In the genomic region with DNA sequence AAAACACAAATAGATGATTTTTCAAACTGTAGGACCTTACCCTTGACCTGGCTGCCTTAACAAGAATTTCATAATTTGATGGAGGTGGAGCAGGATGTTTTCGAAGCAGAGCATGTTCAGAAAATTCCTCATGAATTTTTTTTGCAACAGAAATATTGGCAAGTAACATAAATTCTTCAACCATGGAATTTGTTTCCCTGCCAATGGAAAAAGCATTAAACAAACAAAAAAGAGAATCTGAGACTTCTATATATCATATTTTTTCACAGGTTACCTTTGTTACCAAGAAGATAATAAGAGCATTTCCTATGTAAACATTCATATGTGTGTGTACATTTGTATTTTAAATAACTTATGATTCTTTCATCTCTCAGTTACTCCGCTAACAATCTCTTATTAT, we compare ENCODE assay signal across 28 cellular contexts. TPM values are rescaled to one million over a fixed set of nuclear protein-coding genes. Genes with fewer than 3 reads are reported as not detected.
DNase-seq lines count a peak whose midpoint lies in the region; ATAC-seq and TF ChIP-seq lines count a peak whose summit lies in the region.
"Had no signal": no experiment of that assay in that cellular context is flagged by ENCODE, and none has a peak within 500 bp of the region (broad histone marks: within the 10 kb centered on the region; RNA-seq: fewer than 3 reads in every experiment).

No MANE protein-coding gene starts in this region.

- CTCF ChIA-PET in RWPE1 (lab: Yijun Ruan, JAX) = no interaction called here

- H3K27ac Mint-ChIP-seq in T-helper 17 cell (peak overlapping the region; percentile 37), endothelial cell (ENCODE audit: unreplicated experiment) (no peak overlapping the region)

- no peaks in the 10 kb centered on the region for H3K9me3 ChIP-seq in T-helper 17 cell (ENCODE audit: control insufficient read depth, low read length, poor library complexity, severe bottlenecking)
- H3K9me3 ChIP-seq: BE2C, SJCRH30 had no signal

- H3K4me1 Mint-ChIP-seq in T-helper 17 cell (peaks cover 4% of the 10 kb centered on the region), endothelial cell (ENCODE audit: unreplicated experiment) (no peaks in the 10 kb centered on the region)
- H3K4me1 Mint-ChIP-seq: CD14-positive monocyte had no signal

- no peak overlapping the region for H3K27ac ChIP-seq in RWPE1
- H3K27ac ChIP-seq: SJCRH30 had no signal

- DNase-seq in T-helper 17 cell = no peak
- DNase-seq in dedifferentiated amniotic fluid mesenchymal stem cell (ENCODE audit: extremely low spot score) = peak; percentile 53
- peak; percentile 43 for DNase-seq in iris pigment epithelial cell (ENCODE audit: low read depth)
- no peak for DNase-seq in RWPE1 (ENCODE audit: low spot score)
- no peak for DNase-seq in hypothalamus (lab: John Stamatoyannopoulos, UW)
- DNase-seq in endothelial cell (ENCODE audit: low spot score) = no peak
- DNase-seq: BE2C; CD8-positive, alpha-beta memory T cell; DMS 273 treated with DMSO at 0.1 percent for 48 hours; DMS79; EL; GDM1; H7; Kasumi-1; NCI-H1092 treated with DMSO at 0.1 percent for 48 hours; NCI-H1436; NCI-H187; NCI-H2171 treated with DMSO at 0.1 percent for 48 hours; NCI-H524 treated with DMSO at 0.1 percent for 48 hours; NCI-H774; PC-3; SJCRH30 had no signal

- H3K27me3 Mint-ChIP-seq in T-helper 17 cell (no peaks in the 10 kb centered on the region), endothelial cell (ENCODE audit: unreplicated experiment) (no peaks in the 10 kb centered on the region)
- H3K27me3 Mint-ChIP-seq: CD8-positive, alpha-beta memory T cell had no signal

- H3K4me3 Mint-ChIP-seq in T-helper 17 cell = no peak overlapping the region
- H3K4me3 Mint-ChIP-seq in endothelial cell (ENCODE audit: unreplicated experiment) = no peak overlapping the region
- H3K4me3 Mint-ChIP-seq: CD14-positive monocyte; CD8-positive, alpha-beta memory T cell had no signal

- H3K9me3 Mint-ChIP-seq in endothelial cell (ENCODE audit: unreplicated experiment) = no peaks in the 10 kb centered on the region
- H3K9me3 Mint-ChIP-seq: CD14-positive monocyte; CD8-positive, alpha-beta memory T cell had no signal

- TF ChIP-seq CTCF in RWPE1 (conservative IDR thresholded peaks at IDR 0.05; ENCODE audit: low read depth) = no peak
- no peak for TF ChIP-seq CTCF in endothelial cell (IDR thresholded peaks at IDR 0.05; ENCODE audit: unreplicated experiment)

- no peak for ATAC-seq in T-helper 17 cell
- ATAC-seq in GM21367 (IDR thresholded peaks at IDR 0.05; ENCODE audit: unreplicated experiment) = no peak
- ATAC-seq: HepG2, K562, PC-3, Right ventricle myocardium inferior, SK-N-SH treated with all-trans-retinoic acid at 6 μM for 48 hours had no signal

- POLR2A ChIA-PET in RWPE1 (lab: Yijun Ruan, JAX; ENCODE audit: low non-redundant PET) = no interaction called here

- H3K36me3 Mint-ChIP-seq in T-helper 17 cell (ENCODE audit: low read depth) = peaks cover 2% of the 10 kb centered on the region
- H3K36me3 Mint-ChIP-seq in endothelial cell (ENCODE audit: low read depth, unreplicated experiment) = peaks cover 27% of the 10 kb centered on the region

RNA-seq across cellular contexts. Expression of gene DIS3, which starts 18.3 kb away (rescaled TPM):
- total RNA-seq in T-helper 17 cell (10 to 100 TPM; 29.1 to 42.2 TPM), endothelial cell (ENCODE audit: unreplicated experiment) (39.1 TPM)

RNA-seq across cellular contexts. Expression of gene PIBF1, which starts 18.5 kb away (rescaled TPM):
- total RNA-seq in T-helper 17 cell (10 to 100 TPM; 25.4 to 28.3 TPM), endothelial cell (ENCODE audit: unreplicated experiment) (24.0 TPM)

RNA-seq across cellular contexts. Expression of gene BORA, which starts 35.7 kb away (rescaled TPM):
- total RNA-seq in T-helper 17 cell = 1 to 10 TPM; 3.5 to 7.6 TPM
- 6.3 TPM for total RNA-seq in endothelial cell (ENCODE audit: unreplicated experiment)

RNA-seq across cellular contexts. Expression of gene MZT1, which starts 36.0 kb away (rescaled TPM):
- 1 to 10 TPM; 4.9 to 7.6 TPM for total RNA-seq in T-helper 17 cell
- total RNA-seq in endothelial cell (ENCODE audit: unreplicated experiment) = 11.4 TPM

Comparison
In these comparisons a context has a peak if more than half of its experiments do, and no peak if none do; other contexts are left out.
1. DNase-seq: peak in dedifferentiated amniotic fluid mesenchymal stem cell (single experiment) and iris pigment epithelial cell (single experiment); none in T-helper 17 cell (0 of 3), RWPE1 (single experiment), hypothalamus (0 of 51) and endothelial cell (single experiment).